8 cellular contexts compared by ENCODE assay signal in genomic region chr3:127574880-127575878, GRCh38. TPM values are rescaled to one million over a fixed set of nuclear protein-coding genes. Genes with fewer than 3 reads are reported as not detected.
DNase-seq lines count a peak whose midpoint lies in the region; ATAC-seq and TF ChIP-seq lines count a peak whose summit lies in the region.

No MANE protein-coding gene starts in this region.

- H3K36me3 Mint-ChIP-seq in HFFc6 (ENCODE audit: low read depth), result peaks cover 27% of the 10 kb centered on the region
- H3K36me3 Mint-ChIP-seq in osteocyte (ENCODE audit: unreplicated experiment), result peaks cover 32% of the 10 kb centered on the region

- intact Hi-C loops in tibial artery (cut with DNase I; ENCODE audit: low total_unique reads), result loop anchor here (5.0 to 10.0 kb wide), 2 partner anchors 260 to 397 kb away; no protein-coding TSS in a partner anchor

- H3K4me1 ChIP-seq in foreskin keratinocyte (no peaks in the 10 kb centered on the region), tibial artery (peaks cover 0 to 8% (median 6%) of the 10 kb centered on the region in 4 donors)

- H3K27ac Mint-ChIP-seq in HFFc6, result peak overlapping the region; percentile 72
- H3K27ac Mint-ChIP-seq in osteocyte (ENCODE audit: unreplicated experiment), result peak overlapping the region; percentile 61

- H3K27me3 Mint-ChIP-seq in HFFc6 (ENCODE audit: insufficient read depth) (no peaks in the 10 kb centered on the region; the same call in none of the 2 replicates), osteocyte (ENCODE audit: unreplicated experiment) (no peaks in the 10 kb centered on the region)

- H3K27me3 ChIP-seq in foreskin keratinocyte (no peaks in the 10 kb centered on the region), tibial artery (no peaks in the 10 kb centered on the region)

- no peak overlapping the region for H3K4me3 ChIP-seq in NB4 (ENCODE audit: low read depth, low read length)
- H3K4me3 ChIP-seq in tibial artery, result no peak overlapping the region

- DNase-seq in GM04503 (ENCODE audit: low read depth) (peak; percentile 59), HFFc6 (peak; percentile 78), NB4 (ENCODE audit: low read depth) (peak; percentile 83), SK-MEL-5 (ENCODE audit: low read depth, low spot score) (peak; percentile 94), activated gamma-delta T cell treated with Interleukin-2 at 50 U/mL for 16 hours (peak; percentile 79), foreskin keratinocyte (peak; percentile 55 to 80), osteocyte (ENCODE audit: extremely low spot score, unreplicated experiment) (peak; percentile 95), tibial artery (peak; percentile 90 to 91)

- H3K9me3 Mint-ChIP-seq in HFFc6 (no peaks in the 10 kb centered on the region), osteocyte (ENCODE audit: unreplicated experiment) (no peaks in the 10 kb centered on the region)

- TF ChIP-seq CTCF in HFFc6 (IDR thresholded peaks at IDR 0.05), result peak; percentile 97
- peak; percentile 96 for TF ChIP-seq CTCF in NB4 (IDR thresholded peaks at IDR 0.05; ENCODE audit: low read depth, low read length)
- peak; percentile 100 for TF ChIP-seq CTCF in foreskin keratinocyte (conservative IDR thresholded peaks at IDR 0.05)
- peak; percentile 98 for TF ChIP-seq CTCF in osteocyte (IDR thresholded peaks at IDR 0.05)
- TF ChIP-seq CTCF in tibial artery (IDR thresholded peaks at IDR 0.05), result peak; percentile 92 to 100

- H3K27ac ChIP-seq in foreskin keratinocyte (no peak overlapping the region), tibial artery (peak overlapping the region in 1 of 2 donors; percentile 36)

- H3K4me1 Mint-ChIP-seq in HFFc6 (ENCODE audit: low read depth) (peaks cover 7% of the 10 kb centered on the region), osteocyte (ENCODE audit: unreplicated experiment) (peaks cover 10% of the 10 kb centered on the region)

- H3K9me3 ChIP-seq in tibial artery, result no peaks in the 10 kb centered on the region

- peak; percentile 85 for ATAC-seq in foreskin keratinocyte

- H3K4me3 Mint-ChIP-seq in HFFc6 (no peak overlapping the region), osteocyte (ENCODE audit: unreplicated experiment) (no peak overlapping the region)

- TF ChIP-seq POLR2A in NB4 (IDR thresholded peaks at IDR 0.05; ENCODE audit: extremely low read depth, insufficient read length), result no peak

- peaks cover 20 to 96% (median 59%) of the 10 kb centered on the region in 3 donors for H3K36me3 ChIP-seq in tibial artery

- in situ Hi-C loops in SK-MEL-5 (cut with HindIII; ENCODE audit: low pct_unique_long_range_greater_than_20kb, low sequenced_read_pairs), result no loop called here

RNA-seq across cellular contexts. Expression of gene TPRA1, which starts 15.4 kb away (rescaled TPM):
- 10 to 100 TPM; 38.8 to 47.5 (median 43.8) TPM for total RNA-seq in HFFc6 (2021; fragmentation: NEBNext Ultra II Directional; extraction: Animal tissue kit (Norgen Biotek cat#: 25700))
- total RNA-seq in SK-MEL-5 (2014; rRNA removed; shearing (Covaris generic)), result 24.8 and 27.9 TPM in 2 replicates
- 32.4 and 32.7 TPM in 2 replicates for polyA plus RNA-seq in SK-MEL-5 (2015; cell fraction: cytosol; rRNA removed)
- 77.1 and 96.4 TPM in 2 replicates for polyA plus RNA-seq in SK-MEL-5 (2015; cell fraction: nucleus; rRNA removed)
- total RNA-seq in foreskin keratinocyte, result 31.5 and 34.8 TPM in 2 replicates
- 35.9 and 40.6 TPM in 2 replicates for polyA plus RNA-seq in foreskin keratinocyte
- 49.0 and 49.7 TPM in 2 replicates for total RNA-seq in osteocyte

RNA-seq across cellular contexts. Expression of gene MCM2, which starts 23.0 kb away (rescaled TPM):
- 10 to 100 TPM; 24.1 to 56.0 (median 45.0) TPM for total RNA-seq in HFFc6 (2021; fragmentation: NEBNext Ultra II Directional; extraction: Animal tissue kit (Norgen Biotek cat#: 25700))
- total RNA-seq in SK-MEL-5 (2014; rRNA removed; shearing (Covaris generic)), result 19.3 and 19.4 TPM in 2 replicates
- polyA plus RNA-seq in SK-MEL-5 (2015; cell fraction: cytosol; rRNA removed), result 25.6 and 42.8 TPM in 2 replicates
- polyA plus RNA-seq in SK-MEL-5 (2015; cell fraction: nucleus; rRNA removed), result 14.9 and 16.4 TPM in 2 replicates
- 63.9 and 77.5 TPM in 2 replicates for total RNA-seq in foreskin keratinocyte
- polyA plus RNA-seq in foreskin keratinocyte, result 35.3 and 42.2 TPM in 2 replicates
- 19.2 and 20.4 TPM in 2 replicates for total RNA-seq in osteocyte

RNA-seq across cellular contexts. Expression of gene PODXL2, which starts 53.8 kb away (rescaled TPM):
- under 1 TPM in 1 of 6 experiments, not detected in 5; 0.09 TPM for total RNA-seq in HFFc6 (2021; fragmentation: NEBNext Ultra II Directional; extraction: Animal tissue kit (Norgen Biotek cat#: 25700))
- 182 and 199 TPM in 2 replicates for total RNA-seq in SK-MEL-5 (2014; rRNA removed; shearing (Covaris generic))
- polyA plus RNA-seq in SK-MEL-5 (2015; cell fraction: cytosol; rRNA removed), result 349 and 400 TPM in 2 replicates
- 125 and 140 TPM in 2 replicates for polyA plus RNA-seq in SK-MEL-5 (2015; cell fraction: nucleus; rRNA removed)
- 2.5 and 3.4 TPM in 2 replicates for total RNA-seq in foreskin keratinocyte
- polyA plus RNA-seq in foreskin keratinocyte, result 2.5 and 3.5 TPM in 2 replicates
- 5.7 and 5.9 TPM in 2 replicates for total RNA-seq in osteocyte

Comparison
In these comparisons a context has a peak if more than half of its experiments do, and no peak if none do; other contexts are left out.
1. RNA of gene PODXL2, which starts 53.8 kb away (total RNA-seq): 182 to 199 TPM in SK-MEL-5; 5.7 to 5.9 TPM in osteocyte, 2.5 to 3.4 TPM in foreskin keratinocyte and 0.09 TPM in HFFc6; every median in the first group is over 10 times any median in the second.
2. Peak in every context shown above with its lines, with median percentiles within 50 percentile points of each other: DNase-seq and CTCF ChIP-seq.